Comparison of ENCODE assay signal across 8 cellular contexts in genomic region chr19:57363734-57364181, GRCh38. TPM values are rescaled to one million over a fixed set of nuclear protein-coding genes. Genes with fewer than 3 reads are reported as not detected.
DNase-seq lines count a peak whose midpoint lies in the region; ATAC-seq and FAIRE-seq lines count a peak whose summit lies in the region.

No MANE protein-coding gene starts in this region.

- H3K4me2 ChIP-seq in mesenchymal stem cell (ENCODE audit: low read length, poor library complexity, severe bottlenecking), result peak overlapping the region; percentile 81

- peaks cover 28% of the 10 kb centered on the region for H3K9me3 Mint-ChIP-seq in stimulated activated naive CD8-positive, alpha-beta T cell treated with anti-CD3 and anti-CD28 coated beads, Interleukin-15, Interleukin-2, amounts not matched to agents 100 ng/mL and 50 ng/mL, for 24 hours
- peaks cover 50% of the 10 kb centered on the region for H3K9me3 Mint-ChIP-seq in dendritic cell treated with granulocyte-macrophage colony-stimulating factor and Interleukin-4, amounts not matched to agents 40 ng/mL and 50 ng/mL, for 4 days

- H3K4me1 ChIP-seq in NT2/D1 (ENCODE audit: insufficient read depth, insufficient read length), result no peaks in the 10 kb centered on the region
- H3K4me1 ChIP-seq in mesenchymal stem cell (ENCODE audit: control insufficient read depth, insufficient read depth, low read depth, low read length), result peaks cover 4% of the 10 kb centered on the region

- H3K27ac Mint-ChIP-seq in stimulated activated naive CD8-positive, alpha-beta T cell treated with anti-CD3 and anti-CD28 coated beads, Interleukin-15, Interleukin-2, amounts not matched to agents 100 ng/mL and 50 ng/mL, for 24 hours, result peak overlapping the region; percentile 94
- H3K27ac Mint-ChIP-seq in dendritic cell treated with granulocyte-macrophage colony-stimulating factor and Interleukin-4, amounts not matched to agents 40 ng/mL and 50 ng/mL, for 4 days, result peak overlapping the region; percentile 85

- no peaks in the 10 kb centered on the region for H3K27me3 Mint-ChIP-seq in stimulated activated naive CD8-positive, alpha-beta T cell treated with anti-CD3 and anti-CD28 coated beads, Interleukin-15, Interleukin-2, amounts not matched to agents 100 ng/mL and 50 ng/mL, for 24 hours
- peaks cover 3% of the 10 kb centered on the region for H3K27me3 Mint-ChIP-seq in dendritic cell treated with granulocyte-macrophage colony-stimulating factor and Interleukin-4, amounts not matched to agents 40 ng/mL and 50 ng/mL, for 4 days

- H3K14ac ChIP-seq in mesenchymal stem cell (ENCODE audit: low read length in 2 of 2), result no peak overlapping the region

- intact Hi-C loops in dendritic cell treated with granulocyte-macrophage colony-stimulating factor and Interleukin-4, amounts not matched to agents 40 ng/mL and 50 ng/mL, for 4 days (cut with micrococcal nuclease), result loop anchor here (1.0 to 2.0 kb wide), 5 partner anchors 12 to 123 kb away; partner anchors contain the start of genes ZNF17, ZNF304, ZNF543 and ZNF548

- no peak for ATAC-seq in stimulated activated naive CD8-positive, alpha-beta T cell treated with anti-CD3 and anti-CD28 coated beads, Interleukin-15, Interleukin-2, amounts not matched to agents 100 U/mL and 50 U/mL, for 24 hours

- H3K36me3 Mint-ChIP-seq in stimulated activated naive CD8-positive, alpha-beta T cell treated with anti-CD3 and anti-CD28 coated beads, Interleukin-15, Interleukin-2, amounts not matched to agents 100 ng/mL and 50 ng/mL, for 24 hours (ENCODE audit: low read depth), result peaks cover 49% of the 10 kb centered on the region
- peaks cover 48% of the 10 kb centered on the region for H3K36me3 Mint-ChIP-seq in dendritic cell treated with granulocyte-macrophage colony-stimulating factor and Interleukin-4, amounts not matched to agents 40 ng/mL and 50 ng/mL, for 4 days (ENCODE audit: low read depth)

- no peak overlapping the region for H3K23ac ChIP-seq in mesenchymal stem cell (ENCODE audit: low read length in 2 of 2)

- H2BK5ac ChIP-seq in mesenchymal stem cell (ENCODE audit: low read depth, low read length, poor library complexity, severe bottlenecking), result no peak overlapping the region

- peak overlapping the region; percentile 66 for H3K4me3 ChIP-seq in NT2/D1 (ENCODE audit: insufficient read length, low read depth)
- H3K4me3 ChIP-seq in mesenchymal stem cell (ENCODE audit: insufficient read depth in 1 of 2, low read depth in 1 of 2, low read length in 2 of 2), result peak overlapping the region; percentile 68 to 85

- WGBS in mesenchymal stem cell, result 10% methylated on average over 12 of the region's 14 CpGs

- peak overlapping the region; percentile 88 for H3K4me3 Mint-ChIP-seq in stimulated activated naive CD8-positive, alpha-beta T cell treated with anti-CD3 and anti-CD28 coated beads, Interleukin-15, Interleukin-2, amounts not matched to agents 100 ng/mL and 50 ng/mL, for 24 hours
- peak overlapping the region; percentile 81 for H3K4me3 Mint-ChIP-seq in dendritic cell treated with granulocyte-macrophage colony-stimulating factor and Interleukin-4, amounts not matched to agents 40 ng/mL and 50 ng/mL, for 4 days

- no peak overlapping the region for H3K27ac ChIP-seq in mesenchymal stem cell (ENCODE audit: low read length, poor library complexity, severe bottlenecking)

- DNase-seq in stimulated activated naive CD8-positive, alpha-beta T cell treated with anti-CD3 and anti-CD28 coated beads, Interleukin-15, Interleukin-2, amounts not matched to agents 100 U/mL and 50 U/mL, for 24 hours, result no peak
- DNase-seq in NT2/D1 (ENCODE audit: low read depth, low spot score) (no peak), mesenchymal stem cell (peak; percentile 53), urothelium cell line (ENCODE audit: low spot score) (peak; percentile 7), NCI-H1092 (lab: John Stamatoyannopoulos, UW) (no peak), superior temporal gyrus (ENCODE audit: extremely low spot score) (no peak)

- peaks cover 25% of the 10 kb centered on the region for H3K79me1 ChIP-seq in mesenchymal stem cell (replicated peaks; ENCODE audit: low read length, poor library complexity, severe bottlenecking)

- H2BK120ac ChIP-seq in mesenchymal stem cell (ENCODE audit: low read depth, low read length), result no peak overlapping the region

- no peak overlapping the region for H2BK15ac ChIP-seq in mesenchymal stem cell (ENCODE audit: low read depth, poor library complexity, severe bottlenecking)

- no peaks in the 10 kb centered on the region for H3K9me3 ChIP-seq in NT2/D1 (ENCODE audit: insufficient read depth, low read length)
- H3K9me3 ChIP-seq in mesenchymal stem cell (ENCODE audit: control insufficient read depth, low read length), result no peaks in the 10 kb centered on the region

- H4K91ac ChIP-seq in mesenchymal stem cell (ENCODE audit: low read length), result no peak overlapping the region

- H4K8ac ChIP-seq in mesenchymal stem cell (ENCODE audit: low read length), result peak overlapping the region; percentile 54

- no peak overlapping the region for H2AK5ac ChIP-seq in mesenchymal stem cell (ENCODE audit: low read length, severe bottlenecking)

- H3K4ac ChIP-seq in mesenchymal stem cell (ENCODE audit: low read depth in 1 of 2, low read length in 2 of 2), result peak overlapping the region in 1 of 2 experiments; percentile 19

- H3K4me1 Mint-ChIP-seq in stimulated activated naive CD8-positive, alpha-beta T cell treated with anti-CD3 and anti-CD28 coated beads, Interleukin-15, Interleukin-2, amounts not matched to agents 100 ng/mL and 50 ng/mL, for 24 hours (ENCODE audit: low read depth), result peaks cover 18% of the 10 kb centered on the region
- peaks cover 13% of the 10 kb centered on the region for H3K4me1 Mint-ChIP-seq in dendritic cell treated with granulocyte-macrophage colony-stimulating factor and Interleukin-4, amounts not matched to agents 40 ng/mL and 50 ng/mL, for 4 days (ENCODE audit: low read depth)

- H3K27me3 ChIP-seq in NT2/D1 (ENCODE audit: insufficient read depth, insufficient read length) (no peaks in the 10 kb centered on the region), mesenchymal stem cell (ENCODE audit: control insufficient read depth in 1 of 2, insufficient read depth in 1 of 2, low read length in 2 of 2) (no peaks in the 10 kb centered on the region)

- no peak overlapping the region for H2AFZ ChIP-seq in mesenchymal stem cell (ENCODE audit: low read depth, low read length)

- peak overlapping the region; percentile 80 for H3K9ac ChIP-seq in NT2/D1 (ENCODE audit: insufficient read length, low read depth)
- peak overlapping the region; percentile 92 for H3K9ac ChIP-seq in mesenchymal stem cell (ENCODE audit: low read length)

- no peak for FAIRE-seq in urothelium cell line (lab: Jason Lieb, UNC)

- no peak overlapping the region for H2BK12ac ChIP-seq in mesenchymal stem cell (ENCODE audit: low read length in 2 of 2)

- peak overlapping the region in 1 of 2 experiments; percentile 49 for H3K18ac ChIP-seq in mesenchymal stem cell (ENCODE audit: low read depth in 1 of 2, low read length in 2 of 2)

- H3K36me3 ChIP-seq in NT2/D1 (ENCODE audit: insufficient read depth, insufficient read length, low read length) (peaks cover 8% of the 10 kb centered on the region), mesenchymal stem cell (ENCODE audit: control insufficient read depth in 1 of 2, insufficient read depth in 2 of 2, low read depth in 1 of 2, low read length in 2 of 2) (peaks cover 8 to 18% of the 10 kb centered on the region in 2 experiments)

RNA-seq across cellular contexts. Expression of gene TRAPPC2B, which starts 0.4 kb away (rescaled TPM):
- polyA plus RNA-seq in mesenchymal stem cell (2013, experiment 1 of 2), result 23.5 TPM
- 22.8 TPM for polyA plus RNA-seq in mesenchymal stem cell (2013, experiment 2 of 2)

RNA-seq across cellular contexts. Expression of gene ZNF547, which starts 0.4 kb away (rescaled TPM):
- 1.2 TPM for polyA plus RNA-seq in mesenchymal stem cell (2013, experiment 1 of 2)
- polyA plus RNA-seq in mesenchymal stem cell (2013, experiment 2 of 2), result 1.0 TPM

RNA-seq across cellular contexts. Expression of gene ZNF304, which starts 12.7 kb away (rescaled TPM):
- polyA plus RNA-seq in mesenchymal stem cell (2013, experiment 1 of 2), result 3.3 TPM
- polyA plus RNA-seq in mesenchymal stem cell (2013, experiment 2 of 2), result 3.3 TPM

RNA-seq across cellular contexts. Expression of gene ZNF548, which starts 25.9 kb away (rescaled TPM):
- polyA plus RNA-seq in mesenchymal stem cell (2013, experiment 1 of 2), result 5.3 TPM
- polyA plus RNA-seq in mesenchymal stem cell (2013, experiment 2 of 2), result 5.6 TPM

RNA-seq across cellular contexts. Expression of gene ZNF543, which starts 43.5 kb away (rescaled TPM):
- polyA plus RNA-seq in mesenchymal stem cell (2013, experiment 1 of 2), result 1.9 TPM
- 2.2 TPM for polyA plus RNA-seq in mesenchymal stem cell (2013, experiment 2 of 2)

Comparison
In these comparisons a context has a peak if more than half of its experiments do, and no peak if none do; other contexts are left out.
1. DNase-seq: peak in mesenchymal stem cell (single experiment) and urothelium cell line (single experiment); none in stimulated activated naive CD8-positive, alpha-beta T cell treated with anti-CD3 and anti-CD28 coated beads, Interleukin-15, Interleukin-2, amounts not matched to agents 100 U/mL and 50 U/mL, for 24 hours (single experiment), NT2/D1 (single experiment), NCI-H1092 (single experiment) and superior temporal gyrus (single experiment).